Comparison of ENCODE assay signal across 1 cellular context in the genomic region with DNA sequence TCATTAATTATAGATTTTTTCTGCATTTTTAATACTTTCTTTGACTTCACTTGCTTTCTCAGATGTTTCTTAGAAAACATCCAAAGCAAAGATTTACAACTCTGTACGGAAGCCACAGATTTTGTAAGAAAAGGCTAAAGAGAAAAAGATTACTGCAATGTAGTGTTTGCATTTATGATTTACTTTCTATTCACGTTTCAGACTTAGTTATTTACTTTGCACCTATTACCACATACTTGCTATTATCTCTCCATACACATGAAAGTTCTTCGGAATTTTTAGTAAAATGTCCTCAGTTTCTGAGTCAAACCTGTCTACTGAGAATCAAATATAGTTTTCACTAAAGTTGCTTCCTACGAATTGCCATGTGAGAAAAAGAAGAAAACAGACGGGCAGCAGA.
A peak's percentile ranks its signal among the peaks of the same experiment; 100 is the strongest.
TF ChIP-seq lines count a peak whose summit lies in the region.

No MANE protein-coding gene starts in this region.

TF ChIP-seq in HepG2, 621 proteins besides CTCF, POLR2A, EP300 and RAD21 (continued from another document and continues in another):
- TF ChIP-seq NR2F6 (IDR thresholded peaks at IDR 0.05) (no peak), NR2F6 (CRISPR knock-in tag; IDR thresholded peaks at IDR 0.05) (no peak), ZNF446 (CRISPR knock-in tag; IDR thresholded peaks at IDR 0.05) (no peak), ZIK1 (CRISPR knock-in tag; IDR thresholded peaks at IDR 0.05; ENCODE audit: borderline replicate concordance, low read depth) (no peak), SRY (CRISPR knock-in tag; IDR thresholded peaks at IDR 0.05) (no peak), SOX5 (CRISPR knock-in tag; IDR thresholded peaks at IDR 0.05; ENCODE audit: borderline replicate concordance) (peak; percentile 39; the same call in 1 of the 2 replicates), MLLT10 (CRISPR knock-in tag; IDR thresholded peaks at IDR 0.05) (no peak), FOXA3 (CRISPR knock-in tag; IDR thresholded peaks at IDR 0.05) (peak; percentile 84), FOXP1 (IDR thresholded peaks at IDR 0.05) (no peak), FOXP1 (CRISPR knock-in tag; IDR thresholded peaks at IDR 0.05) (peak; percentile 37; the same call in 1 of the 2 replicates), SMAD3 (CRISPR knock-in tag; IDR thresholded peaks at IDR 0.05) (no peak), RFXANK (CRISPR knock-in tag; IDR thresholded peaks at IDR 0.05) (0 out of 2 replicates have a peak, but pooled peaks have one; percentile 13), ZBTB37 (CRISPR knock-in tag; IDR thresholded peaks at IDR 0.05) (no peak), KMT2B (CRISPR knock-in tag; IDR thresholded peaks at IDR 0.05) (no peak), TFE3 (CRISPR knock-in tag; IDR thresholded peaks at IDR 0.05) (no peak), RARA (CRISPR knock-in tag; IDR thresholded peaks at IDR 0.05) (peak; percentile 33), ZFP37 (CRISPR knock-in tag; IDR thresholded peaks at IDR 0.05; ENCODE audit: borderline replicate concordance) (no peak), CEBPB (IDR thresholded peaks at IDR 0.05; ENCODE audit: borderline replicate concordance, low read depth, low read length) (peak; percentile 79), ZNF276 (CRISPR knock-in tag; IDR thresholded peaks at IDR 0.05; ENCODE audit: low read depth) (no peak), KDM1A (CRISPR knock-in tag; IDR thresholded peaks at IDR 0.05) (no peak), MED1 (CRISPR knock-in tag; IDR thresholded peaks at IDR 0.05) (no peak), BHLHE40 (IDR thresholded peaks at IDR 0.05; ENCODE audit: low read length) (peak; percentile 67; the same call in 1 of the 2 replicates), ZNF101 (CRISPR knock-in tag; IDR thresholded peaks at IDR 0.05; ENCODE audit: borderline replicate concordance, low read depth) (no peak), ZNF335 (CRISPR knock-in tag; IDR thresholded peaks at IDR 0.05) (no peak), ZBTB34 (CRISPR knock-in tag; IDR thresholded peaks at IDR 0.05) (no peak), ZNF605 (CRISPR knock-in tag; IDR thresholded peaks at IDR 0.05) (no peak), ERF (CRISPR knock-in tag; IDR thresholded peaks at IDR 0.05) (no peak), KAT8 (CRISPR knock-in tag; IDR thresholded peaks at IDR 0.05) (0 out of 2 replicates have a peak, but pooled peaks have one; percentile 20), NFIC (IDR thresholded peaks at IDR 0.05; ENCODE audit: low read length) (peak; percentile 36; the same call in 1 of the 2 replicates), TCF7L2 (IDR thresholded peaks at IDR 0.05; ENCODE audit: low read depth, low read length) (no peak)
- TF ChIP-seq, protein P1, sequence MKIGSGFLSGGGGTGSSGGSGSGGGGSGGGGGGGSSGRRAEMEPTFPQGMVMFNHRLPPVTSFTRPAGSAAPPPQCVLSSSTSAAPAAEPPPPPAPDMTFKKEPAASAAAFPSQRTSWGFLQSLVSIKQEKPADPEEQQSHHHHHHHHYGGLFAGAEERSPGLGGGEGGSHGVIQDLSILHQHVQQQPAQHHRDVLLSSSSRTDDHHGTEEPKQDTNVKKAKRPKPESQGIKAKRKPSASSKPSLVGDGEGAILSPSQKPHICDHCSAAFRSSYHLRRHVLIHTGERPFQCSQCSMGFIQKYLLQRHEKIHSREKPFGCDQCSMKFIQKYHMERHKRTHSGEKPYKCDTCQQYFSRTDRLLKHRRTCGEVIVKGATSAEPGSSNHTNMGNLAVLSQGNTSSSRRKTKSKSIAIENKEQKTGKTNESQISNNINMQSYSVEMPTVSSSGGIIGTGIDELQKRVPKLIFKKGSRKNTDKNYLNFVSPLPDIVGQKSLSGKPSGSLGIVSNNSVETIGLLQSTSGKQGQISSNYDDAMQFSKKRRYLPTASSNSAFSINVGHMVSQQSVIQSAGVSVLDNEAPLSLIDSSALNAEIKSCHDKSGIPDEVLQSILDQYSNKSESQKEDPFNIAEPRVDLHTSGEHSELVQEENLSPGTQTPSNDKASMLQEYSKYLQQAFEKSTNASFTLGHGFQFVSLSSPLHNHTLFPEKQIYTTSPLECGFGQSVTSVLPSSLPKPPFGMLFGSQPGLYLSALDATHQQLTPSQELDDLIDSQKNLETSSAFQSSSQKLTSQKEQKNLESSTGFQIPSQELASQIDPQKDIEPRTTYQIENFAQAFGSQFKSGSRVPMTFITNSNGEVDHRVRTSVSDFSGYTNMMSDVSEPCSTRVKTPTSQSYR (CRISPR knock-in tag; IDR thresholded peaks at IDR 0.05; ENCODE audit: borderline replicate concordance), result no peak
- TF ChIP-seq, protein P2, sequence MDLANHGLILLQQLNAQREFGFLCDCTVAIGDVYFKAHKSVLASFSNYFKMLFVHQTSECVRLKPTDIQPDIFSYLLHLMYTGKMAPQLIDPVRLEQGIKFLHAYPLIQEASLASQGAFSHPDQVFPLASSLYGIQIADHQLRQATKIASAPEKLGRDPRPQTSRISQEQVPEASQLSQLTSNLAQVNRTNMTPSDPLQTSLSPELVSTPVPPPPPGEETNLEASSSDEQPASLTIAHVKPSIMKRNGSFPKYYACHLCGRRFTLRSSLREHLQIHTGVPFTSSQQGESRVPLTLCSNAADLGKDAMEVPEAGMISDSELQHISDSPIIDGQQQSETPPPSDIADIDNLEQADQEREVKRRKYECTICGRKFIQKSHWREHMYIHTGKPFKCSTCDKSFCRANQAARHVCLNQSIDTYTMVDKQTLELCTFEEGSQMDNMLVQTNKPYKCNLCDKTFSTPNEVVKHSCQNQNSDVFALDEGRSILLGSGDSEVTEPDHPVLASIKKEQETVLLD (CRISPR knock-in tag; IDR thresholded peaks at IDR 0.05; ENCODE audit: low read depth), result no peak
- TF ChIP-seq, protein P3, sequence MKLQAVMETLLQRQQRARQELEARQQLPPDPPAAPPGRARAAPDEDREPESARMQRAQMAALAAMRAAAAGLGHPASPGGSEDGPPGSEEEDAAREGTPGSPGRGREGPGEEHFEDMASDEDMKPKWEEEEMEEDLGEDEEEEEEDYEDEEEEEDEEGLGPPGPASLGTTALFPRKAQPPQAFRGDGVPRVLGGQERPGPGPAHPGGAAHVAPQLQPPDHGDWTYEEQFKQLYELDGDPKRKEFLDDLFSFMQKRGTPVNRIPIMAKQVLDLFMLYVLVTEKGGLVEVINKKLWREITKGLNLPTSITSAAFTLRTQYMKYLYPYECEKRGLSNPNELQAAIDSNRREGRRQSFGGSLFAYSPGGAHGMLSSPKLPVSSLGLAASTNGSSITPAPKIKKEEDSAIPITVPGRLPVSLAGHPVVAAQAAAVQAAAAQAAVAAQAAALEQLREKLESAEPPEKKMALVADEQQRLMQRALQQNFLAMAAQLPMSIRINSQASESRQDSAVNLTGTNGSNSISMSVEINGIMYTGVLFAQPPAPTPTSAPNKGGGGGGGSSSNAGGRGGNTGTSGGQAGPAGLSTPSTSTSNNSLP (IDR thresholded peaks at IDR 0.05; ENCODE audit: low read depth, low read length), result peak; percentile 52
- TF ChIP-seq, protein P4, sequence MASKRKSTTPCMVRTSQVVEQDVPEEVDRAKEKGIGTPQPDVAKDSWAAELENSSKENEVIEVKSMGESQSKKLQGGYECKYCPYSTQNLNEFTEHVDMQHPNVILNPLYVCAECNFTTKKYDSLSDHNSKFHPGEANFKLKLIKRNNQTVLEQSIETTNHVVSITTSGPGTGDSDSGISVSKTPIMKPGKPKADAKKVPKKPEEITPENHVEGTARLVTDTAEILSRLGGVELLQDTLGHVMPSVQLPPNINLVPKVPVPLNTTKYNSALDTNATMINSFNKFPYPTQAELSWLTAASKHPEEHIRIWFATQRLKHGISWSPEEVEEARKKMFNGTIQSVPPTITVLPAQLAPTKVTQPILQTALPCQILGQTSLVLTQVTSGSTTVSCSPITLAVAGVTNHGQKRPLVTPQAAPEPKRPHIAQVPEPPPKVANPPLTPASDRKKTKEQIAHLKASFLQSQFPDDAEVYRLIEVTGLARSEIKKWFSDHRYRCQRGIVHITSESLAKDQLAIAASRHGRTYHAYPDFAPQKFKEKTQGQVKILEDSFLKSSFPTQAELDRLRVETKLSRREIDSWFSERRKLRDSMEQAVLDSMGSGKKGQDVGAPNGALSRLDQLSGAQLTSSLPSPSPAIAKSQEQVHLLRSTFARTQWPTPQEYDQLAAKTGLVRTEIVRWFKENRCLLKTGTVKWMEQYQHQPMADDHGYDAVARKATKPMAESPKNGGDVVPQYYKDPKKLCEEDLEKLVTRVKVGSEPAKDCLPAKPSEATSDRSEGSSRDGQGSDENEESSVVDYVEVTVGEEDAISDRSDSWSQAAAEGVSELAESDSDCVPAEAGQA (IDR thresholded peaks at IDR 0.05; ENCODE audit: low read depth), result no peak
- TF ChIP-seq, protein P4 (CRISPR knock-in tag; IDR thresholded peaks at IDR 0.05; ENCODE audit: borderline replicate concordance), result no peak
- TF ChIP-seq, protein P5, sequence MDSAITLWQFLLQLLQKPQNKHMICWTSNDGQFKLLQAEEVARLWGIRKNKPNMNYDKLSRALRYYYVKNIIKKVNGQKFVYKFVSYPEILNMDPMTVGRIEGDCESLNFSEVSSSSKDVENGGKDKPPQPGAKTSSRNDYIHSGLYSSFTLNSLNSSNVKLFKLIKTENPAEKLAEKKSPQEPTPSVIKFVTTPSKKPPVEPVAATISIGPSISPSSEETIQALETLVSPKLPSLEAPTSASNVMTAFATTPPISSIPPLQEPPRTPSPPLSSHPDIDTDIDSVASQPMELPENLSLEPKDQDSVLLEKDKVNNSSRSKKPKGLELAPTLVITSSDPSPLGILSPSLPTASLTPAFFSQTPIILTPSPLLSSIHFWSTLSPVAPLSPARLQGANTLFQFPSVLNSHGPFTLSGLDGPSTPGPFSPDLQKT (CRISPR knock-in tag; IDR thresholded peaks at IDR 0.05; ENCODE audit: borderline replicate concordance), result no peak
